In genomic region chr12:48767521-48767920, GRCh38 we compare ENCODE assay signal across 20 cellular contexts. TPM values are rescaled to one million over a fixed set of nuclear protein-coding genes. Genes with fewer than 3 reads are reported as not detected.
DNase-seq lines count a peak whose midpoint lies in the region; ATAC-seq and TF ChIP-seq lines count a peak whose summit lies in the region.
"Had no signal": no experiment of that assay in that cellular context is flagged by ENCODE, and none has a peak within 500 bp of the region (broad histone marks: within the 10 kb centered on the region; RNA-seq: fewer than 3 reads in every experiment).

No MANE protein-coding gene starts in this region.

- peak overlapping the region; percentile 61; the same call in 1 of the 2 replicates for H3K27ac Mint-ChIP-seq in WTC11
- H3K27ac Mint-ChIP-seq: CD8-positive, alpha-beta T cell had no signal

- H3K27me3 ChIP-seq in BLaER1 treated with 17β-estradiol and CSF1 and Interleukin-3, amounts not matched to agents 10 nM and 100 nM = no peaks in the 10 kb centered on the region
- H3K27me3 ChIP-seq in spleen (replicated peaks in 1 of 7) = no peaks in the 10 kb centered on the region

- no peak overlapping the region for H3K4me3 Mint-ChIP-seq in WTC11
- H3K4me3 Mint-ChIP-seq: CD8-positive, alpha-beta T cell had no signal

- DNase-seq in WTC11 (ENCODE audit: low spot score) (no peak), left ventricle myocardium superior (no peak), spleen (peak; percentile 46), retina (no peak), EL (no peak), LoVo (ENCODE audit: low spot score) (no peak)
- DNase-seq: Calu3; CD8-positive, alpha-beta T cell; KBM-7; NCI-H1694 treated with DMSO at 0.1 percent for 48 hours; NCI-H2227 treated with DMSO at 0.1 percent for 48 hours; NCI-H510A treated with DMSO at 0.1 percent for 48 hours; NCI-H774; SHP77 treated with DMSO at 0.1 percent for 48 hours had no signal

- 0 out of 22 replicates have a peak overlapping the region, but pooled peaks of 2 of the 11 experiments have one; percentile 64 to 70 for H3K27ac ChIP-seq in BLaER1 treated with 17β-estradiol and CSF1 and Interleukin-3, amounts not matched to agents 10 nM and 100 nM
- no peak overlapping the region for H3K27ac ChIP-seq in spleen
- H3K27ac ChIP-seq: A549 had no signal

- H3K9me3 Mint-ChIP-seq in WTC11 = no peaks in the 10 kb centered on the region
- H3K9me3 Mint-ChIP-seq: CD8-positive, alpha-beta T cell had no signal

- H3K4me1 Mint-ChIP-seq in WTC11 = peaks cover 23% of the 10 kb centered on the region

- no peak for TF ChIP-seq POLR2A in spleen (IDR thresholded peaks at IDR 0.05)

- no peak overlapping the region for H3K4me3 ChIP-seq in BLaER1 treated with 17β-estradiol and CSF1 and Interleukin-3, amounts not matched to agents 10 nM and 100 nM
- H3K4me3 ChIP-seq in spleen = no peak overlapping the region
- H3K4me3 ChIP-seq: A549, GM12878 had no signal

- intact Hi-C loops in left ventricle myocardium superior (cut with micrococcal nuclease) = no loop called here
- intact Hi-C loops in spleen (cut with DNase I; ENCODE audit: low total_unique reads) = no loop called here

- peak overlapping the region in 10 of 11 experiments; percentile 80 to 93 (median 86); a peak in 21 of 22 replicates for H3K4me2 ChIP-seq in BLaER1 treated with 17β-estradiol and CSF1 and Interleukin-3, amounts not matched to agents 10 nM and 100 nM
- H3K4me2 ChIP-seq: A549 had no signal

- no peaks in the 10 kb centered on the region for H4K20me1 ChIP-seq in BLaER1 treated with 17β-estradiol and CSF1 and Interleukin-3, amounts not matched to agents 10 nM and 100 nM

- TF ChIP-seq CTCF in WTC11 (IDR thresholded peaks at IDR 0.05) = no peak
- TF ChIP-seq CTCF in spleen (IDR thresholded peaks at IDR 0.05 in 8 of 11, conservative IDR thresholded peaks at IDR 0.05 in 3 of 11) = no peak

- no peaks in the 10 kb centered on the region for H3K9me3 ChIP-seq in BLaER1 treated with 17β-estradiol and CSF1 and Interleukin-3, amounts not matched to agents 10 nM and 100 nM (replicated peaks in 1 of 11)
- H3K9me3 ChIP-seq in spleen = no peaks in the 10 kb centered on the region
- H3K9me3 ChIP-seq: A549 had no signal

- H3K9ac ChIP-seq in BLaER1 treated with 17β-estradiol and CSF1 and Interleukin-3, amounts not matched to agents 10 nM and 100 nM = no peak overlapping the region

- peaks cover 47 to 60% (median 55%) of the 10 kb centered on the region in 10 experiments for H3K4me1 ChIP-seq in BLaER1 treated with 17β-estradiol and CSF1 and Interleukin-3, amounts not matched to agents 10 nM and 100 nM
- H3K4me1 ChIP-seq in spleen = peaks cover 0 to 36% (median 6%) of the 10 kb centered on the region in 6 donors
- H3K4me1 ChIP-seq: A549 had no signal

- ATAC-seq in WTC11 (no peak), left ventricle myocardium superior (peak; percentile 6), HG02610 (IDR thresholded peaks at IDR 0.05; ENCODE audit: unreplicated experiment) (no peak)
- ATAC-seq: A549; CD8-positive, alpha-beta T cell; GM12878; HepG2 had no signal

- H3K36me3 Mint-ChIP-seq in WTC11 = peaks cover 9% of the 10 kb centered on the region
- H3K36me3 Mint-ChIP-seq: CD8-positive, alpha-beta T cell had no signal

- H3K27me3 Mint-ChIP-seq in WTC11 (ENCODE audit: low read depth) = no peaks in the 10 kb centered on the region; the same call in 1 of the 2 replicates

- peaks cover 24 to 74% (median 54%) of the 10 kb centered on the region in 11 experiments; a peak in 21 of 22 replicates for H3K36me3 ChIP-seq in BLaER1 treated with 17β-estradiol and CSF1 and Interleukin-3, amounts not matched to agents 10 nM and 100 nM
- H3K36me3 ChIP-seq in spleen = peaks cover 0 to 33% (median 7%) of the 10 kb centered on the region in 6 donors

- POLR2A ChIA-PET in WTC11 (lab: Charles Lee) = no interaction called here

- WGBS in spleen, 5 donors = 82 to 98% (median 87%) methylated on average over 4 to 6 of the region's 6 CpGs

- CTCF ChIA-PET in WTC11 (lab: Charles Lee) = interaction anchor here (0.8 to 2.6 kb wide), 4 partner anchors 9 to 28 kb away, joined by 3 to 26 read pairs (median 10); partner anchors contain the start of gene ADCY6

TF ChIP-seq in WTC11, 78 proteins besides CTCF, POLR2A, EP300 and RAD21:
- TF ChIP-seq AR (CRISPR knock-in tag; IDR thresholded peaks at IDR 0.05) = no peak
- TF ChIP-seq NR1H2 (CRISPR knock-in tag; IDR thresholded peaks at IDR 0.05) = no peak
- no peak for TF ChIP-seq SP1 (CRISPR knock-in tag; conservative IDR thresholded peaks at IDR 0.05)
- TF ChIP-seq SOX15 (CRISPR knock-in tag; IDR thresholded peaks at IDR 0.05) = no peak
- TF ChIP-seq, protein P1, sequence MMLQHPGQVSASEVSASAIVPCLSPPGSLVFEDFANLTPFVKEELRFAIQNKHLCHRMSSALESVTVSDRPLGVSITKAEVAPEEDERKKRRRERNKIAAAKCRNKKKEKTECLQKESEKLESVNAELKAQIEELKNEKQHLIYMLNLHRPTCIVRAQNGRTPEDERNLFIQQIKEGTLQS (CRISPR knock-in tag; conservative IDR thresholded peaks at IDR 0.05) = no peak
- TF ChIP-seq CREB1 (CRISPR knock-in tag; IDR thresholded peaks at IDR 0.05) = no peak
- no peak for TF ChIP-seq RELA (CRISPR knock-in tag; IDR thresholded peaks at IDR 0.05; ENCODE audit: borderline replicate concordance)
- TF ChIP-seq IRF1 (CRISPR knock-in tag; IDR thresholded peaks at IDR 0.05) = no peak
- TF ChIP-seq, protein P2, sequence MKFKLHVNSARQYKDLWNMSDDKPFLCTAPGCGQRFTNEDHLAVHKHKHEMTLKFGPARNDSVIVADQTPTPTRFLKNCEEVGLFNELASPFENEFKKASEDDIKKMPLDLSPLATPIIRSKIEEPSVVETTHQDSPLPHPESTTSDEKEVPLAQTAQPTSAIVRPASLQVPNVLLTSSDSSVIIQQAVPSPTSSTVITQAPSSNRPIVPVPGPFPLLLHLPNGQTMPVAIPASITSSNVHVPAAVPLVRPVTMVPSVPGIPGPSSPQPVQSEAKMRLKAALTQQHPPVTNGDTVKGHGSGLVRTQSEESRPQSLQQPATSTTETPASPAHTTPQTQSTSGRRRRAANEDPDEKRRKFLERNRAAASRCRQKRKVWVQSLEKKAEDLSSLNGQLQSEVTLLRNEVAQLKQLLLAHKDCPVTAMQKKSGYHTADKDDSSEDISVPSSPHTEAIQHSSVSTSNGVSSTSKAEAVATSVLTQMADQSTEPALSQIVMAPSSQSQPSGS (CRISPR knock-in tag; IDR thresholded peaks at IDR 0.05; ENCODE audit: borderline replicate concordance, low read depth) = no peak
- TF ChIP-seq SMAD3 (CRISPR knock-in tag; IDR thresholded peaks at IDR 0.05; ENCODE audit: borderline replicate concordance) = no peak
- TF ChIP-seq EMX1 (CRISPR knock-in tag; IDR thresholded peaks at IDR 0.05) = no peak
- no peak for TF ChIP-seq CREM (CRISPR knock-in tag; IDR thresholded peaks at IDR 0.05)

RNA-seq across cellular contexts. Expression of gene ADCY6, which starts 21.4 kb away (rescaled TPM):
- 11.9 to 12.8 TPM (median 12.2 TPM) in 3 replicates for total RNA-seq in WTC11 (2021)
- total RNA-seq in left ventricle myocardium superior = 57.0 TPM
- 10 to 100 TPM; 10.3 to 20.4 (median 14.4) TPM for total RNA-seq in spleen
- 1 to 10 TPM; 1.6 to 5.7 (median 2.3) TPM for polyA plus RNA-seq in spleen
- total RNA-seq: CD8-positive, alpha-beta T cell; OCI-LY7 had no signal

RNA-seq across cellular contexts. Expression of gene CACNB3, which starts 50.8 kb away (rescaled TPM):
- total RNA-seq in WTC11 (2021) = 15.0 to 17.3 TPM (median 17.0 TPM) in 3 replicates
- 4.4 TPM for total RNA-seq in left ventricle myocardium superior
- total RNA-seq in spleen = 10 to 100 TPM in 3 of 7 donors, 1 to 10 TPM in 4; 4.7 to 16.1 (median 8.4) TPM
- 1 to 10 TPM; 2.5 to 4.6 (median 4.3) TPM for polyA plus RNA-seq in spleen

RNA-seq across cellular contexts. Expression of gene CCNT1, which starts 51.0 kb away (rescaled TPM):
- total RNA-seq in WTC11 (2021) = 34.3 to 42.0 TPM (median 41.8 TPM) in 3 replicates
- 16.5 TPM for total RNA-seq in left ventricle myocardium superior
- 10 to 100 TPM; 30.3 to 53.4 (median 40.9) TPM for total RNA-seq in spleen
- polyA plus RNA-seq in spleen = 1 to 10 TPM; 4.0 to 5.7 (median 4.8) TPM
